Comparison of ENCODE assay signal across 8 cellular contexts in the genomic region with DNA sequence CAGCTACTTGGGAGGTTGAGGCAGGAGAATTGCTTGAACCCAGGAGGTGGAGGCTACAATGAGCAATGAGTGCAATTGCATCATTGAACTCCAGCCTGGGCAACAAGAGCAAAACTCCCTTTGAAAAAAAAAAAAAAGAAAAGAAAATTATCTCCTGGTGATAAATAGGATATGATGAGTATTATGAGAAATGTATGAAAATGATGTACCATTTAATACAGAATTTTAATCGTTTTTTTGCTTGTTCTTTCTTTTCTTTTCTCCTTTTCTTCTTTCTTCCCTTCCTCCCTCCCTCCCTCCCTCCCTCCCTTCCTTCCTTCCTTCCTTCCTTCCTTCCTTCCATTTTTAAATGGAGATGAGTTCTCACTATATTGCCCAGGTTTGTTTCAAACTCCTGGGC.
"Had no signal": no experiment of that assay in that cellular context is flagged by ENCODE, and none has a peak within 500 bp of the region (broad histone marks: within the 10 kb centered on the region; RNA-seq: fewer than 3 reads in every experiment).

No MANE protein-coding gene starts in this region.

- ATAC-seq: GM12878 had no signal

- H3K4me3 ChIP-seq: GM12878 had no signal

- FAIRE-seq: G401.6, GM12878, GM12891, GM12892, GM18507, GM19239 had no signal

- DNase-seq: GDM1, GF-D8 had no signal
